ENCODE assay signal across 25 cellular contexts in the genomic region with DNA sequence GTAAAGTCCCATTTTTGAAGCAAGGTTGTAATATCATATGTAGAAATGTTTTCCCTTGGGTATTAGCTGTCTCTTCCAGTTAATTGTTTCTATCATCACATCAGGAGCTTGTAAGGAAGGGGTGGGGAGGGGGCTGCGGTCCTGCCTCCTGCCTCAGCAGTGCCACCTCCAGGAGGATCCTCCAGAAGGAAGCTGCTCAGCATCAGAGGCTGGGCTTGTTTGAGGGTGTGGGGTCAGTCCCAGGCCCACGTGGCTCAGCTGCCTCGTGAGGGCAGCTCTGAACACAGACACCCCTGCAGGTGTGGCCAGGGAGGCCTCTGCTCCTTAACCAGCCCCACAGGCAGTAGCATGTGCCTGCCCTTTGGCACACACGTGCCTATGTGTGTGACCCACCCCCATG. TPM values are rescaled to one million over a fixed set of nuclear protein-coding genes. Genes with fewer than 3 reads are reported as not detected.
DNase-seq lines count a peak whose midpoint lies in the region; ATAC-seq, FAIRE-seq and TF ChIP-seq lines count a peak whose summit lies in the region.
"Had no signal": no experiment of that assay in that cellular context is flagged by ENCODE, and none has a peak within 500 bp of the region (broad histone marks: within the 10 kb centered on the region; RNA-seq: fewer than 3 reads in every experiment).

No MANE protein-coding gene starts in this region.

- no peak overlapping the region for H3K4ac ChIP-seq in mesendoderm (ENCODE audit: low read depth, low read length)

- H3K36me3 ChIP-seq in GM23338 (ENCODE audit: insufficient read depth) (no peaks in the 10 kb centered on the region), astrocyte (ENCODE audit: insufficient read depth, low read length) (no peaks in the 10 kb centered on the region), mesendoderm (ENCODE audit: control insufficient read depth, insufficient read depth, low read length) (no peaks in the 10 kb centered on the region)
- H3K36me3 ChIP-seq: SJCRH30, uterus had no signal

- H3K4me1 Mint-ChIP-seq in GM23338: peaks cover 39% of the 10 kb centered on the region
- peaks cover 7% of the 10 kb centered on the region for H3K4me1 Mint-ChIP-seq in astrocyte (ENCODE audit: low read depth, unreplicated experiment)

- no peak overlapping the region for H4K8ac ChIP-seq in mesendoderm (ENCODE audit: low read depth, low read length)

- no peak overlapping the region for H3K56ac ChIP-seq in mesendoderm (ENCODE audit: low read length)

- no peaks in the 10 kb centered on the region for H3K36me3 Mint-ChIP-seq in GM23338 (ENCODE audit: low read depth)
- H3K36me3 Mint-ChIP-seq in astrocyte (ENCODE audit: low read depth, unreplicated experiment): peaks cover 1% of the 10 kb centered on the region
- H3K36me3 Mint-ChIP-seq: activated CD8-positive, alpha-beta memory T cell treated with anti-CD3 and anti-CD28 coated beads, Interleukin-2, amount 10 ng/mL, durations not matched to agents 7 days and 5 days; activated naive CD4-positive, alpha-beta T cell treated with anti-CD3 and anti-CD28 coated beads, Interleukin-2, amount 10 ng/mL, durations not matched to agents 7 days and 5 days; IgD-negative memory B cell; stimulated activated memory B cell treated with anti-CD40 and anti-IgM and Interleukin-4, amounts not matched to agents 10 μg/mL and 1 μg/mL and 100 μg/mL, for 72 hours had no signal

- H3K23ac ChIP-seq in mesendoderm (ENCODE audit: low read length): no peak overlapping the region

- H3K79me2 ChIP-seq in GM23338 (replicated peaks; ENCODE audit: insufficient read depth) (no peaks in the 10 kb centered on the region), astrocyte (ENCODE audit: insufficient read depth, low read length) (no peaks in the 10 kb centered on the region), mesendoderm (ENCODE audit: control insufficient read depth, insufficient read depth, low read length) (no peaks in the 10 kb centered on the region)

- no peak overlapping the region for H2BK15ac ChIP-seq in mesendoderm (replicated peaks; ENCODE audit: low read depth)

- no peaks in the 10 kb centered on the region for H3K9me3 ChIP-seq in astrocyte (ENCODE audit: insufficient read depth, low read depth, low read length)
- H3K9me3 ChIP-seq: SJCRH30, uterus had no signal

- H3K79me1 ChIP-seq in mesendoderm (ENCODE audit: low read length): no peaks in the 10 kb centered on the region

- H4K5ac ChIP-seq in mesendoderm (ENCODE audit: low read length): no peak overlapping the region

- no peak overlapping the region for H2AK5ac ChIP-seq in mesendoderm (ENCODE audit: low read length)

- H4K20me1 ChIP-seq in GM23338 (replicated peaks; ENCODE audit: insufficient read depth): no peaks in the 10 kb centered on the region
- no peaks in the 10 kb centered on the region for H4K20me1 ChIP-seq in astrocyte (ENCODE audit: insufficient read depth, low read length)

- H3K9me3 Mint-ChIP-seq in GM23338: no peaks in the 10 kb centered on the region
- H3K9me3 Mint-ChIP-seq in astrocyte (ENCODE audit: unreplicated experiment): no peaks in the 10 kb centered on the region
- H3K9me3 Mint-ChIP-seq: activated CD4-positive, alpha-beta T cell treated with anti-CD3 and anti-CD28 coated beads, Interleukin-2, amount 10 ng/mL, durations not matched to agents 7 days and 5 days; activated naive CD4-positive, alpha-beta T cell treated with anti-CD3 and anti-CD28 coated beads, Interleukin-2, amount 10 ng/mL, durations not matched to agents 7 days and 5 days; IgD-negative memory B cell; stimulated activated memory B cell treated with anti-CD40 and anti-IgM and Interleukin-4, amounts not matched to agents 10 μg/mL and 1 μg/mL and 100 μg/mL, for 72 hours had no signal

- no peak for TF ChIP-seq POLR2A in NB4 (IDR thresholded peaks at IDR 0.05; ENCODE audit: extremely low read depth, insufficient read length)

- H3K27ac ChIP-seq in GM23338 (ENCODE audit: low read depth): no peak overlapping the region
- H3K27ac ChIP-seq in astrocyte (ENCODE audit: low read depth, low read length): no peak overlapping the region
- H3K27ac ChIP-seq in mesendoderm (ENCODE audit: low read depth, low read length): no peak overlapping the region
- H3K27ac ChIP-seq: foreskin keratinocyte, SJCRH30, uterus had no signal

- H3K9me2 ChIP-seq in GM23338 (ENCODE audit: insufficient read depth): no peaks in the 10 kb centered on the region

- H3K18ac ChIP-seq in mesendoderm (ENCODE audit: low read length): no peak overlapping the region

- no peak overlapping the region for H2BK120ac ChIP-seq in mesendoderm (ENCODE audit: low read depth, low read length)

- peak; percentile 54 to 71 for TF ChIP-seq CTCF in GM23338 (conservative IDR thresholded peaks at IDR 0.05; ENCODE audit: low read depth in 2 of 2)
- TF ChIP-seq CTCF in NB4 (IDR thresholded peaks at IDR 0.05; ENCODE audit: low read depth, low read length): no peak
- no peak for TF ChIP-seq CTCF in astrocyte (IDR thresholded peaks at IDR 0.05; ENCODE audit: insufficient read depth, low read depth, low read length)

- H3K4me3 ChIP-seq in GM23338: no peak overlapping the region
- H3K4me3 ChIP-seq in NB4 (ENCODE audit: low read depth, low read length): no peak overlapping the region
- no peak overlapping the region for H3K4me3 ChIP-seq in astrocyte (ENCODE audit: insufficient read depth, low read depth, low read length)
- H3K4me3 ChIP-seq in mesendoderm (ENCODE audit: low read length): no peak overlapping the region
- H3K4me3 ChIP-seq: SJCRH30, smooth muscle cell, uterus had no signal

- no CpG with 5 or more reads among the region's 4 CpGs for WGBS in mesendoderm (ENCODE audit: extremely low coverage, insufficient coverage, low lambda C conversion rate)

- ATAC-seq in GM23338: peak; percentile 89
- ATAC-seq: activated CD8-positive, alpha-beta memory T cell treated with anti-CD3 and anti-CD28 coated beads, Interleukin-2, amount 10 ng/mL, durations not matched to agents 7 days and 5 days; foreskin keratinocyte; Panc1; stimulated activated memory B cell treated with anti-CD40 and anti-IgM and Interleukin-4, amounts not matched to agents 10 μg/mL and 1 μg/mL and 100 μg/mL, for 72 hours had no signal

- H2AFZ ChIP-seq in GM23338 (no peak overlapping the region; the same call in 1 of the 2 replicates), astrocyte (ENCODE audit: low read depth, low read length) (no peak overlapping the region)

- H2BK5ac ChIP-seq in mesendoderm (ENCODE audit: low read length): no peak overlapping the region

- DNase-seq in GM23338 (ENCODE audit: low spot score) (peak; percentile 74), NB4 (ENCODE audit: low read depth) (peak; percentile 21), astrocyte (ENCODE audit: low read depth) (no peak), mesendoderm (peak; percentile 77), foreskin melanocyte (no peak), GM19238 (ENCODE audit: insufficient read length, low spot score) (no peak), NCI-H748 (lab: John Stamatoyannopoulos, UW; ENCODE audit: unreplicated experiment) (no peak)
- DNase-seq: activated CD4-positive, alpha-beta T cell treated with anti-CD3 and anti-CD28 coated beads, Interleukin-2, amount 10 ng/mL, durations not matched to agents 7 days and 5 days; activated CD8-positive, alpha-beta memory T cell treated with anti-CD3 and anti-CD28 coated beads, Interleukin-2, amount 10 ng/mL, durations not matched to agents 7 days and 5 days; activated naive CD4-positive, alpha-beta T cell treated with anti-CD3 and anti-CD28 coated beads, Interleukin-2, amount 10 ng/mL, durations not matched to agents 7 days and 5 days; amygdala; central memory CD4-positive, alpha-beta T cell; foreskin keratinocyte; GOT3; hippocampal formation; islet precursor cell; MM.1S; NCI-H1694 treated with DMSO at 0.1 percent for 48 hours; NCI-H345; SJCRH30; uterus had no signal

- no peak overlapping the region for H3K4me2 ChIP-seq in GM23338
- no peak overlapping the region for H3K4me2 ChIP-seq in astrocyte (ENCODE audit: low read length)
- no peak overlapping the region for H3K4me2 ChIP-seq in mesendoderm (ENCODE audit: low read length)
- H3K4me2 ChIP-seq: smooth muscle cell had no signal

- H3K9ac ChIP-seq in astrocyte (ENCODE audit: low read length) (no peak overlapping the region), mesendoderm (ENCODE audit: low read length) (no peak overlapping the region)

- peaks cover 25% of the 10 kb centered on the region for H3K27me3 ChIP-seq in GM23338 (ENCODE audit: insufficient read depth)
- peaks cover 44% of the 10 kb centered on the region for H3K27me3 ChIP-seq in astrocyte (ENCODE audit: insufficient read depth, low read length)
- peaks cover 12% of the 10 kb centered on the region for H3K27me3 ChIP-seq in mesendoderm (ENCODE audit: insufficient read depth, low read length, poor library complexity)

- H3K27ac Mint-ChIP-seq in GM23338: no peak overlapping the region
- H3K27ac Mint-ChIP-seq in astrocyte (ENCODE audit: unreplicated experiment): peak overlapping the region; percentile 12
- H3K27ac Mint-ChIP-seq: activated CD4-positive, alpha-beta T cell treated with anti-CD3 and anti-CD28 coated beads, Interleukin-2, amount 10 ng/mL, durations not matched to agents 7 days and 5 days; activated CD8-positive, alpha-beta memory T cell treated with anti-CD3 and anti-CD28 coated beads, Interleukin-2, amount 10 ng/mL, durations not matched to agents 7 days and 5 days; activated naive CD4-positive, alpha-beta T cell treated with anti-CD3 and anti-CD28 coated beads, Interleukin-2, amount 10 ng/mL, durations not matched to agents 7 days and 5 days; IgD-negative memory B cell; stimulated activated memory B cell treated with anti-CD40 and anti-IgM and Interleukin-4, amounts not matched to agents 10 μg/mL and 1 μg/mL and 100 μg/mL, for 72 hours had no signal

- H3K4me1 ChIP-seq in GM23338 (ENCODE audit: insufficient read depth): peaks cover 21% of the 10 kb centered on the region; the same call in 1 of the 2 replicates
- H3K4me1 ChIP-seq in astrocyte (ENCODE audit: insufficient read depth, low read length): no peaks in the 10 kb centered on the region
- no peaks in the 10 kb centered on the region for H3K4me1 ChIP-seq in mesendoderm (ENCODE audit: control insufficient read depth, low read depth, low read length)
- H3K4me1 ChIP-seq: SJCRH30, uterus had no signal

- H3F3A ChIP-seq in GM23338 (replicated peaks; ENCODE audit: low read depth): no peaks in the 10 kb centered on the region

- FAIRE-seq in astrocyte (lab: Jason Lieb, UNC): no peak

- H3K4me3 Mint-ChIP-seq in GM23338 (no peak overlapping the region), astrocyte (ENCODE audit: unreplicated experiment) (no peak overlapping the region)
- H3K4me3 Mint-ChIP-seq: activated CD4-positive, alpha-beta T cell treated with anti-CD3 and anti-CD28 coated beads, Interleukin-2, amount 10 ng/mL, durations not matched to agents 7 days and 5 days; activated CD8-positive, alpha-beta memory T cell treated with anti-CD3 and anti-CD28 coated beads, Interleukin-2, amount 10 ng/mL, durations not matched to agents 7 days and 5 days; activated naive CD4-positive, alpha-beta T cell treated with anti-CD3 and anti-CD28 coated beads, Interleukin-2, amount 10 ng/mL, durations not matched to agents 7 days and 5 days; IgD-negative memory B cell; stimulated activated memory B cell treated with anti-CD40 and anti-IgM and Interleukin-4, amounts not matched to agents 10 μg/mL and 1 μg/mL and 100 μg/mL, for 72 hours had no signal

- H3K27me3 Mint-ChIP-seq in GM23338 (ENCODE audit: insufficient read depth, low read depth, poor library complexity): peaks cover 40% of the 10 kb centered on the region
- peaks cover 61% of the 10 kb centered on the region for H3K27me3 Mint-ChIP-seq in astrocyte (ENCODE audit: low read depth, unreplicated experiment)

RNA-seq across cellular contexts. Expression of a gene that starts 46.2 kb away (rescaled TPM):
- 20.4 and 22.9 TPM in 2 replicates for total RNA-seq in GM23338 (2014; rRNA removed; shearing (Covaris generic))
- 7.6 and 8.4 TPM in 2 replicates for polyA plus RNA-seq in GM23338 (2016; fragmentation: Nextera tagmentation; extraction: Ambion mirVana)
- total RNA-seq in astrocyte: 3.1 and 4.8 TPM in 2 replicates
- polyA plus RNA-seq in mesendoderm (2013, experiment 1 of 2): 4.0 TPM
- polyA plus RNA-seq in mesendoderm (2013, experiment 2 of 2): 4.0 TPM

RNA-seq across cellular contexts. Expression of a gene that starts 55.9 kb away (rescaled TPM):
- total RNA-seq in GM23338 (2014; rRNA removed; shearing (Covaris generic)): 36.7 and 39.6 TPM in 2 replicates
- 20.4 and 23.4 TPM in 2 replicates for polyA plus RNA-seq in GM23338 (2016; fragmentation: Nextera tagmentation; extraction: Ambion mirVana)
- 7.1 and 8.8 TPM in 2 replicates for total RNA-seq in astrocyte
- 15.6 TPM for polyA plus RNA-seq in mesendoderm (2013, experiment 1 of 2)
- 14.9 TPM for polyA plus RNA-seq in mesendoderm (2013, experiment 2 of 2)

Comparison
In these comparisons a context has a peak if more than half of its experiments do, and no peak if none do; other contexts are left out.
1. DNase-seq: peak in GM23338 (single experiment), NB4 (single experiment) and mesendoderm (single experiment); none in astrocyte (single experiment), foreskin melanocyte (single experiment), GM19238 (single experiment) and NCI-H748 (single experiment).
2. CTCF ChIP-seq: peak in GM23338 (2 of 2); none in NB4 (single experiment) and astrocyte (single experiment).